Comparison of ENCODE assay signal across 1 cellular context in the genomic region with DNA sequence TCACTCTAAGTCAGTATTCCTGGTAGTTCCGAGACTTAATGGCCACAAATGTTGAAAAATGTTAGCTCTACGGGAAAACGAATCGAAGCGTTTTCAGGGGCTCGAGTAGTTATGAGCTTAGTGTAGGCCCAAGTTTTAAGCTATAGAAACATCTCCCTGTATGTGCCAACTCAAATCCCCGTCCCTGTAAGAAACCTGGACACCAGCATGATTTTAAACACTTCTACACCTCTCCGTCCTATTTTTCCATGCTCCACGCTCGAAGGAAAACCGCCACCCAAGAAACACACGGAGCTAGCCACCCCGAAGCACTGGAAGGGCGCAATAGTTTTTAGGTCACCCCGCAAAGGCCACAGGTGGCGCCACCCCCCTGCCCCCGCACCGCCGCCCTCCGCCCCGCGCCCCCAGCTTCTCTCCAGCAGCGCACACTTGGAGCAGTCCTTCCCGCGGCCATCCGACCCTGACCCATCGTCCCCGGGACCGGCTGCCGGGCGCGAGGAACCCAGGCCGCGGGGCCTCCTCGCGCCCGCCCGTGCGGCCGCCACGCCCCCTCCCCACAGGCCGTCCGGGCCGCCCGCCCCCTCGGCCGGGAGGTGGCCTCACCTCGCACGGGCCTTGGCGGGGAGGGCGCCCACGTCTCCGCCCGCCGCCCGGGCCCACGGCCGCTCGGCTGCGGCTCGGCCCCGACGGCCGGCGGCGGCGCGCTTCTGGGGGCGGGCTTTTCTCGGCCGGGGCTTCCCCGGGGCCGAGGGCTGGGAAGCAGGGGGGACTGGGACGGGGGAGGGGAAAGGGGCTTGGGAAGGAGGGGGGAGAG.
A peak's percentile ranks its signal among the peaks of the same experiment; 100 is the strongest.
TF ChIP-seq lines count a peak whose summit lies in the region.

No MANE protein-coding gene starts in this region.

TF ChIP-seq in HEK293, 187 proteins besides CTCF, POLR2A, EP300 and RAD21 (continued from another document):
- TF ChIP-seq ZBTB17 (tag by site-specific recombination; IDR thresholded peaks at IDR 0.05), result peak; percentile 1; the same call in 1 of the 2 replicates
- TF ChIP-seq, protein P1, sequence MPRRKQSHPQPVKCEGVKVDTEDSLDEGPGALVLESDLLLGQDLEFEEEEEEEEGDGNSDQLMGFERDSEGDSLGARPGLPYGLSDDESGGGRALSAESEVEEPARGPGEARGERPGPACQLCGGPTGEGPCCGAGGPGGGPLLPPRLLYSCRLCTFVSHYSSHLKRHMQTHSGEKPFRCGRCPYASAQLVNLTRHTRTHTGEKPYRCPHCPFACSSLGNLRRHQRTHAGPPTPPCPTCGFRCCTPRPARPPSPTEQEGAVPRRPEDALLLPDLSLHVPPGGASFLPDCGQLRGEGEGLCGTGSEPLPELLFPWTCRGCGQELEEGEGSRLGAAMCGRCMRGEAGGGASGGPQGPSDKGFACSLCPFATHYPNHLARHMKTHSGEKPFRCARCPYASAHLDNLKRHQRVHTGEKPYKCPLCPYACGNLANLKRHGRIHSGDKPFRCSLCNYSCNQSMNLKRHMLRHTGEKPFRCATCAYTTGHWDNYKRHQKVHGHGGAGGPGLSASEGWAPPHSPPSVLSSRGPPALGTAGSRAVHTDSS (tag by site-specific recombination; IDR thresholded peaks at IDR 0.05), result no peak
- no peak for TF ChIP-seq ZNF561 (tag by site-specific recombination; IDR thresholded peaks at IDR 0.05; ENCODE audit: borderline replicate concordance)
- no peak for TF ChIP-seq ZNF146 (tag by site-specific recombination; IDR thresholded peaks at IDR 0.05)
- TF ChIP-seq ZNF768 (tag by site-specific recombination; IDR thresholded peaks at IDR 0.05), result no peak
- TF ChIP-seq, protein P2, sequence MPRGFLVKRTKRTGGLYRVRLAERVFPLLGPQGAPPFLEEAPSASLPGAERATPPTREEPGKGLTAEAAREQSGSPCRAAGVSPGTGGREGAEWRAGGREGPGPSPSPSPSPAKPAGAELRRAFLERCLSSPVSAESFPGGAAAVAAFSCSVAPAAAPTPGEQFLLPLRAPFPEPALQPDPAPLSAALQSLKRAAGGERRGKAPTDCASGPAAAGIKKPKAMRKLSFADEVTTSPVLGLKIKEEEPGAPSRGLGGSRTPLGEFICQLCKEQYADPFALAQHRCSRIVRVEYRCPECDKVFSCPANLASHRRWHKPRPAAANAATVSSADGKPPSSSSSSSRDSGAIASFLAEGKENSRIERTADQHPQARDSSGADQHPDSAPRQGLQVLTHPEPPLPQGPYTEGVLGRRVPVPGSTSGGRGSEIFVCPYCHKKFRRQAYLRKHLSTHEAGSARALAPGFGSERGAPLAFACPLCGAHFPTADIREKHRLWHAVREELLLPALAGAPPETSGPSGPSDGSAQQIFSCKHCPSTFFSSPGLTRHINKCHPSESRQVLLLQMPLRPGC (tag by site-specific recombination; IDR thresholded peaks at IDR 0.05), result 0 out of 2 replicates have a peak, but pooled peaks have one; percentile 7
- TF ChIP-seq, protein P3, sequence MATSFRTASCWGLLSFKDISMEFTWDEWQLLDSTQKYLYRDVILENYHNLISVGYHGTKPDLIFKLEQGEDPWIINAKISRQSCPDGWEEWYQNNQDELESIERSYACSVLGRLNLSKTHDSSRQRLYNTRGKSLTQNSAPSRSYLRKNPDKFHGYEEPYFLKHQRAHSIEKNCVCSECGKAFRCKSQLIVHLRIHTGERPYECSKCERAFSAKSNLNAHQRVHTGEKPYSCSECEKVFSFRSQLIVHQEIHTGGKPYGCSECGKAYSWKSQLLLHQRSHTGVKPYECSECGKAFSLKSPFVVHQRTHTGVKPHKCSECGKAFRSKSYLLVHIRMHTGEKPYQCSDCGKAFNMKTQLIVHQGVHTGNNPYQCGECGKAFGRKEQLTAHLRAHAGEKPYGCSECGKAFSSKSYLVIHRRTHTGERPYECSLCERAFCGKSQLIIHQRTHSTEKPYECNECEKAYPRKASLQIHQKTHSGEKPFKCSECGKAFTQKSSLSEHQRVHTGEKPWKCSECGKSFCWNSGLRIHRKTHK (tag by site-specific recombination; IDR thresholded peaks at IDR 0.05), result no peak
- TF ChIP-seq ZNF311 (tag by site-specific recombination; IDR thresholded peaks at IDR 0.05; ENCODE audit: borderline replicate concordance), result no peak
- TF ChIP-seq ZNF791 (tag by site-specific recombination; IDR thresholded peaks at IDR 0.05), result no peak
- TF ChIP-seq ZNF266 (tag by site-specific recombination; IDR thresholded peaks at IDR 0.05; ENCODE audit: low read depth), result no peak
